Comparison of ENCODE assay signal across 1 cellular context in genomic region chr1:160578175-160578693, GRCh38.
A peak's percentile ranks its signal among the peaks of the same experiment; 100 is the strongest.
TF ChIP-seq lines count a peak whose summit lies in the region.

No MANE protein-coding gene starts in this region.

TF ChIP-seq in K562, 482 proteins besides CTCF, POLR2A, EP300 and RAD21:
- peak; percentile 63 for TF ChIP-seq ZNF592 (IDR thresholded peaks at IDR 0.05)
- TF ChIP-seq POLR2B (IDR thresholded peaks at IDR 0.05; ENCODE audit: low read depth, partially characterized antibody) = no peak
- TF ChIP-seq TEAD4 (IDR thresholded peaks at IDR 0.05; ENCODE audit: low read length) = no peak
- TF ChIP-seq TEAD4 (CRISPR knock-in tag; IDR thresholded peaks at IDR 0.05; ENCODE audit: borderline replicate concordance) = no peak
- TF ChIP-seq ZC3H11A (IDR thresholded peaks at IDR 0.05; ENCODE audit: low read depth, low read length) = no peak
- no peak for TF ChIP-seq ETV5 (CRISPR knock-in tag; IDR thresholded peaks at IDR 0.05; ENCODE audit: low read depth)
- no peak for TF ChIP-seq DACH1 (IDR thresholded peaks at IDR 0.05; ENCODE audit: partially characterized antibody)
- TF ChIP-seq GMEB1 (CRISPR knock-in tag; IDR thresholded peaks at IDR 0.05) = no peak
- no peak for TF ChIP-seq ZBTB33 (CRISPR knock-in tag; IDR thresholded peaks at IDR 0.05)
- peak; percentile 80; the same call in 1 of the 2 replicates for TF ChIP-seq CREB3L1 (IDR thresholded peaks at IDR 0.05; ENCODE audit: borderline replicate concordance, low read depth)
- no peak for TF ChIP-seq MXD1 (CRISPR knock-in tag; IDR thresholded peaks at IDR 0.05; ENCODE audit: borderline replicate concordance, poor library complexity, severe bottlenecking)
- no peak for TF ChIP-seq ZNF239 (CRISPR knock-in tag; IDR thresholded peaks at IDR 0.05)
- TF ChIP-seq MECOM (CRISPR knock-in tag; IDR thresholded peaks at IDR 0.05) = no peak
- no peak for TF ChIP-seq KDM4B (IDR thresholded peaks at IDR 0.05; ENCODE audit: borderline replicate concordance in 2 of 2, low read depth in 1 of 2)
- no peak for TF ChIP-seq DIDO1 (tag; IDR thresholded peaks at IDR 0.05; ENCODE audit: low read depth)
- TF ChIP-seq ARNT (IDR thresholded peaks at IDR 0.05) = peak in 1 of 2 experiments; percentile 95; a peak in 2 of 4 replicates
- peak; percentile 35; the same call in 1 of the 2 replicates for TF ChIP-seq DEAF1 (CRISPR knock-in tag; IDR thresholded peaks at IDR 0.05)
- TF ChIP-seq ZNF586 (CRISPR knock-in tag; conservative IDR thresholded peaks at IDR 0.05) = no peak
- TF ChIP-seq HDAC3 (IDR thresholded peaks at IDR 0.05; ENCODE audit: borderline replicate concordance, partially characterized antibody) = no peak
- no peak for TF ChIP-seq HDAC6 (IDR thresholded peaks at IDR 0.05; ENCODE audit: low read depth, low read length)
- no peak for TF ChIP-seq ZNF507 (tag; conservative IDR thresholded peaks at IDR 0.05)
- TF ChIP-seq MITF (IDR thresholded peaks at IDR 0.05) = no peak
- peak; percentile 58; the same call in 1 of the 2 replicates for TF ChIP-seq SOX6 (IDR thresholded peaks at IDR 0.05)
- no peak for TF ChIP-seq ZNF347 (CRISPR knock-in tag; IDR thresholded peaks at IDR 0.05; ENCODE audit: low read depth)
- TF ChIP-seq RBM34 (IDR thresholded peaks at IDR 0.05; ENCODE audit: borderline replicate concordance, insufficient read depth, low read length) = no peak
- TF ChIP-seq ZNF766 (CRISPR knock-in tag; conservative IDR thresholded peaks at IDR 0.05) = 0 out of 2 replicates have a peak, but pooled peaks have one; percentile 14
- no peak for TF ChIP-seq TRIM25 (IDR thresholded peaks at IDR 0.05; ENCODE audit: borderline replicate concordance)
- TF ChIP-seq HES1 (IDR thresholded peaks at IDR 0.05; ENCODE audit: low read depth) = no peak
- TF ChIP-seq BRCA1 (IDR thresholded peaks at IDR 0.05) = no peak
- TF ChIP-seq BRCA1 (CRISPR knock-in tag; IDR thresholded peaks at IDR 0.05) = no peak
- TF ChIP-seq NFATC3 (IDR thresholded peaks at IDR 0.05) = no peak
- no peak for TF ChIP-seq XRCC3 (IDR thresholded peaks at IDR 0.05)
- TF ChIP-seq RFX5 (IDR thresholded peaks at IDR 0.05; ENCODE audit: low read depth, low read length) = no peak
- no peak for TF ChIP-seq MTF1 (CRISPR knock-in tag; IDR thresholded peaks at IDR 0.05; ENCODE audit: borderline replicate concordance)
